In the genomic region with DNA sequence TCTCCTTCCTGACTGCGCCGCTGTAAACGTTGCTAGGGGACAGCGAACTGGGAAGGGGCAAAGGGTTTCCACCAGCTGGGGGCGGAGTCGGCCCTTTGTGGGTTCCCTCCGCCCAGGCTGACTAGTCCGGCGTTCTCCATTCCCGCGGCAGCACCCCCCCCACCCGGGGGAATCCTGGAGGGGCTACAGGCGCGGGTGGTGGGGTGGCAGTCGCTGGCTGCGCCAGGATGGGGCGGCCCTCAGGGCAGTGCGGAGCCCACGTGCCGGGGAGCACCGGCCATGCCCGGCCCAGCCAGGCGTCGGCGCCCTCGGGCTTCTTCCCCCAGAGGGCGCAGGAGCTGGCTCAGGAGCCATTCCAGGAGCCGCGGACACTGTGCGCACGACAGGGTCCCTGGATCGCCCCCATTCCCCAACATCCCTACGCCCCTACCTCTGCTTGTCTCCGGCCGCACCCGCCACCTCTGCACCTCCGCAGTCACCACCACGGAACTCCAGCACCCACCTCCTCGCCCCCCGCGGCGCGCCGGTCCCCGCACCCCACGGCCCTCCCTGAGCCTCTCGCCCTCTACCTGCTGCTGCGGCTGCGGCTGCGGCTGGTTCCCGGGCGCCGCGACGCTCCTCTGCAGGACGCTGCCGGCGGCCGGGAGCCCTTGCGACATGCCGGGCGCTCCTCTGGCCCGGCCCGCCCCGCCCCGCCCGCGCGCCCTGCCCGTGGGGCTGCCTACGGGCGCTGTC, we compare ENCODE assay signal across 8 cellular contexts. TPM values are rescaled to one million over a fixed set of nuclear protein-coding genes. Genes with fewer than 3 reads are reported as not detected.
DNase-seq lines count a peak whose midpoint lies in the region; ATAC-seq and TF ChIP-seq lines count a peak whose summit lies in the region.

No MANE protein-coding gene starts in this region.

- peak overlapping the region; percentile 74 for H3K4me3 ChIP-seq in BLaER1
- H3K4me3 ChIP-seq in OCI-LY7 (ENCODE audit: low read depth, low read length, poor library complexity, severe bottlenecking): peak overlapping the region; percentile 68

- H3K9ac ChIP-seq in BLaER1: peak overlapping the region; percentile 63; the same call in 1 of the 2 replicates

- peak overlapping the region; percentile 57; the same call in 1 of the 2 replicates for H2AFZ ChIP-seq in OCI-LY7 (ENCODE audit: low read length)

- H3K79me2 ChIP-seq in OCI-LY7 (ENCODE audit: insufficient read depth, low read depth, low read length): no peaks in the 10 kb centered on the region

- H3K9me3 ChIP-seq in BLaER1 (no peaks in the 10 kb centered on the region), OCI-LY7 (ENCODE audit: low read length) (no peaks in the 10 kb centered on the region)

- H3K27me3 ChIP-seq in BLaER1: no peaks in the 10 kb centered on the region

- H3K36me3 ChIP-seq in BLaER1 (peaks cover 4% of the 10 kb centered on the region; the same call in 1 of the 2 replicates), OCI-LY7 (ENCODE audit: insufficient read depth, low read length) (no peaks in the 10 kb centered on the region)

- intact Hi-C loops in OCI-LY7 (cut with micrococcal nuclease; ENCODE audit: unreplicated experiment) (loop anchor here (1.0 kb wide), 2 partner anchors 33 to 83 kb away; no protein-coding TSS in a partner anchor), Right ventricle myocardium superior (cut with DNase I) (no loop called here), posterior cingulate gyrus (cut with DNase I) (no loop called here)

- no peaks in the 10 kb centered on the region for H3K9me2 ChIP-seq in OCI-LY7 (ENCODE audit: insufficient read depth, low read length)

- ATAC-seq in HG03439 (IDR thresholded peaks at IDR 0.05; ENCODE audit: unreplicated experiment) (peak; percentile 55), Right ventricle myocardium superior (ENCODE audit: poor library complexity) (peak; percentile 73)

- peak overlapping the region; percentile 98 for H3K4me2 ChIP-seq in BLaER1
- H3K4me2 ChIP-seq in OCI-LY7 (ENCODE audit: low read length): peak overlapping the region; percentile 61

- H3K4me1 ChIP-seq in BLaER1 (peaks cover 37% of the 10 kb centered on the region), OCI-LY7 (ENCODE audit: insufficient read depth, low read length, poor library complexity, severe bottlenecking) (peaks cover 33% of the 10 kb centered on the region)

- TF ChIP-seq CTCF in OCI-LY7 (conservative IDR thresholded peaks at IDR 0.05; ENCODE audit: low read length): peak; percentile 71

- H3K27ac ChIP-seq in BLaER1: peak overlapping the region; percentile 3; the same call in 1 of the 2 replicates
- no peak overlapping the region for H3K27ac ChIP-seq in OCI-LY7 (ENCODE audit: low read depth, low read length, poor library complexity, severe bottlenecking)

- peak; percentile 63 for DNase-seq in OCI-LY7 (ENCODE audit: low spot score)
- peak; percentile 34 for DNase-seq in activated gamma-delta T cell (lab: John Stamatoyannopoulos, UW)
- DNase-seq in Right ventricle myocardium superior: peak; percentile 64
- peak in 6 of 10 donors; percentile 10 to 85 (median 46) for DNase-seq in posterior cingulate gyrus
- DNase-seq in cortex of kidney (lab: John Stamatoyannopoulos, UW): no peak

- H4K20me1 ChIP-seq in BLaER1: no peaks in the 10 kb centered on the region
- no peaks in the 10 kb centered on the region for H4K20me1 ChIP-seq in OCI-LY7 (ENCODE audit: insufficient read depth, low read length)

- no TSS peak for BruUV-seq in OCI-LY7 (replicated peaks; lab: Mats Ljungman, UMichigan)

- TF ChIP-seq POLR2A in GM19099 (IDR thresholded peaks at IDR 0.05; ENCODE audit: extremely low read depth, insufficient read length, low read depth): peak; percentile 27

- CTCF ChIA-PET in OCI-LY7 (lab: Charles Lee; ENCODE audit: unreplicated experiment): no interaction called here

- POLR2A ChIA-PET in OCI-LY7 (lab: Charles Lee): interaction anchor here (0.6 kb wide), 1 partner anchor 109 kb away, joined by 3 read pairs; no protein-coding TSS in a partner anchor

RNA-seq across cellular contexts. Expression of a gene that starts 0.4 kb away (rescaled TPM):
- total RNA-seq in OCI-LY7 (2014; rRNA removed; shearing (Covaris generic)): 2.1 and 2.3 TPM in 2 replicates
- 3.1 and 4.2 TPM in 2 replicates for total RNA-seq in OCI-LY7 (2022)
- total RNA-seq in Right ventricle myocardium superior: 1.3 TPM
